34 cellular contexts compared by ENCODE assay signal in genomic region chr5:135447298-135447929, GRCh38. TPM values are rescaled to one million over a fixed set of nuclear protein-coding genes. Genes with fewer than 3 reads are reported as not detected.
DNase-seq lines count a peak whose midpoint lies in the region; ATAC-seq, FAIRE-seq and TF ChIP-seq lines count a peak whose summit lies in the region.
"Had no signal": no experiment of that assay in that cellular context is flagged by ENCODE, and none has a peak within 500 bp of the region (broad histone marks: within the 10 kb centered on the region; RNA-seq: fewer than 3 reads in every experiment).

Gene DCANP1 (minus strand): TSS chr5:135447348. CDS start chr5:135447108, 240 bp downstream.

- no peaks in the 10 kb centered on the region for H3K36me3 Mint-ChIP-seq in activated T-helper 17 cell treated with anti-CD3 and anti-CD28 coated beads, Interleukin-2, amount 50 U/mL, for 72 hours (ENCODE audit: low read depth)
- H3K36me3 Mint-ChIP-seq: CD4-positive, CD25-positive, alpha-beta regulatory T cell; immature natural killer cell; naive thymus-derived CD4-positive, alpha-beta T cell; stimulated activated memory B cell treated with anti-CD40 and anti-IgM and Interleukin-4, amounts not matched to agents 10 μg/mL and 1 μg/mL and 100 μg/mL, for 72 hours had no signal

- intact Hi-C loops in GM12878 (cut with micrococcal nuclease; ENCODE audit: unreplicated experiment): no loop called here

- RAD21 ChIA-PET in GM12878 (lab: Charles Lee; ENCODE audit: unreplicated experiment): interaction anchor here (1.0 to 1.5 kb wide), 2 partner anchors 10 to 119 kb away, joined by 3 to 4 read pairs; no protein-coding TSS in a partner anchor

- TF ChIP-seq CTCF in GM12878 (IDR thresholded peaks at IDR 0.05 in 2 of 3, conservative IDR thresholded peaks at IDR 0.05 in 1 of 3; ENCODE audit: control insufficient read depth in 2 of 3, extremely low read depth in 1 of 3, insufficient read depth in 1 of 3, low read depth in 3 of 3, low read length in 3 of 3): no peak

- peak within 1 kb of the TSS; percentile 50 for H3K56ac ChIP-seq in mesendoderm (ENCODE audit: low read length)

- H3K4me2 ChIP-seq in GM12878 (ENCODE audit: control insufficient read depth, insufficient read depth) (peak within 1 kb of the TSS; percentile 38; the same call in 1 of the 2 replicates), mesendoderm (ENCODE audit: low read length) (no peak within 1 kb of the TSS)

- H4K8ac ChIP-seq in mesendoderm (ENCODE audit: low read depth, low read length): no peak within 1 kb of the TSS

- CTCF ChIA-PET in GM12878 (lab: Yijun Ruan, JAX): interaction anchor here (1.0 to 4.2 kb wide), 5 partner anchors 10 to 114 kb away, joined by 3 to 35 read pairs (median 14); no protein-coding TSS in a partner anchor

- H4K5ac ChIP-seq in mesendoderm (ENCODE audit: low read length): no peak within 1 kb of the TSS

- H3K4me3 ChIP-seq in HUES6 (ENCODE audit: low read depth, low read length): 0 out of 2 replicates have a peak within 1 kb of the TSS, but pooled peaks have one; percentile 13
- H3K4me3 ChIP-seq in GM12878: no peak within 1 kb of the TSS
- H3K4me3 ChIP-seq in mesendoderm (ENCODE audit: low read length): no peak within 1 kb of the TSS
- H3K4me3 ChIP-seq: left ventricle myocardium inferior, psoas muscle, sigmoid colon, suprapubic skin had no signal

- no peak within 1 kb of the TSS for H2AK5ac ChIP-seq in mesendoderm (ENCODE audit: low read length)

- H3K4ac ChIP-seq in mesendoderm (ENCODE audit: low read depth, low read length): no peak within 1 kb of the TSS

- H3K4me3 Mint-ChIP-seq in activated T-helper 17 cell treated with anti-CD3 and anti-CD28 coated beads, Interleukin-2, amount 50 U/mL, for 72 hours: no peak within 1 kb of the TSS
- H3K4me3 Mint-ChIP-seq: activated naive CD8-positive, alpha-beta T cell treated with anti-CD3 and anti-CD28 coated beads, Interleukin-2, amount 50 U/mL, for 24 hours; activated T-cell treated with anti-CD3 and anti-CD28 coated beads, Interleukin-2, amount 50 U/mL, for 4 hours; CD4-positive, CD25-positive, alpha-beta regulatory T cell; immature natural killer cell; naive thymus-derived CD4-positive, alpha-beta T cell; stimulated activated memory B cell treated with anti-CD40 and anti-IgM and Interleukin-4, amounts not matched to agents 10 μg/mL and 1 μg/mL and 100 μg/mL, for 72 hours had no signal

- DNase-seq in DMS53 (lab: John Stamatoyannopoulos, UW) (peak; percentile 56), DMS53 treated with DMSO at 0.1 percent for 48 hours (lab: John Stamatoyannopoulos, UW; ENCODE audit: unreplicated experiment) (no peak), GM12878 (ENCODE audit: low read depth, low spot score) (no peak), mesendoderm (no peak), HuH-7.5 (ENCODE audit: low spot score) (no peak), NCI-H1694 (lab: John Stamatoyannopoulos, UW) (no peak)
- DNase-seq: activated CD4-positive, alpha-beta T cell treated with anti-CD3 and anti-CD28 coated beads for 48 hours; activated CD8-positive, alpha-beta memory T cell treated with anti-CD3 and anti-CD28 coated beads for 24 hours; activated naive CD8-positive, alpha-beta T cell treated with anti-CD3 and anti-CD28 coated beads, Interleukin-2, amount 50 U/mL, for 24 hours; activated T-cell treated with anti-CD3 and anti-CD28 coated beads, Interleukin-2, amount 50 U/mL, for 4 hours; CD4-positive, CD25-positive, alpha-beta regulatory T cell; cerebellar nuclear complex; hypothalamus; immature natural killer cell; left ventricle myocardium inferior; midbrain; naive thymus-derived CD4-positive, alpha-beta T cell; NCI-H1105 treated with DMSO at 0.1 percent for 48 hours; NCI-H2171 treated with DMSO at 0.1 percent for 48 hours; NCI-H82; occipital lobe; psoas muscle; sigmoid colon; stimulated activated CD4-positive, alpha-beta T cell treated with anti-CD3 and anti-CD28 coated beads, Interleukin-4, amount 100 ng/mL, for 4 hours had no signal

- H3K9me3 ChIP-seq in HUES6 (ENCODE audit: control insufficient read depth, insufficient read depth, low read depth, low read length) (no peaks in the 10 kb centered on the region), GM12878 (replicated peaks; ENCODE audit: control insufficient read depth, insufficient read depth, low read length) (no peaks in the 10 kb centered on the region; the same call in 2 of the 3 replicates)
- H3K9me3 ChIP-seq: left ventricle myocardium inferior, psoas muscle, sigmoid colon, suprapubic skin had no signal

- FAIRE-seq in GM12878 (lab: Jason Lieb, UNC): no peak
- FAIRE-seq: urothelium cell line had no signal

- no peaks in the 10 kb centered on the region for H4K20me1 ChIP-seq in GM12878 (ENCODE audit: control insufficient read depth, insufficient read depth)

- SMC1A ChIA-PET in GM12878 (lab: Charles Lee; ENCODE audit: uncharacterized antibody, unreplicated experiment): interaction anchor here (0.6 to 1.5 kb wide), 3 partner anchors 8 to 945 kb away, joined by 3 to 4 read pairs (median 3); no protein-coding TSS in a partner anchor

- WGBS in GM12878 (ENCODE audit: insufficient coverage, insufficient replicate concordance, low lambda C conversion rate, missing lambda C conversion rate): 29% methylated on average over 5 of the region's 5 CpGs
- no CpG with 5 or more reads among the region's 5 CpGs for WGBS in mesendoderm (ENCODE audit: extremely low coverage, insufficient coverage, low lambda C conversion rate)

- H3K36me3 ChIP-seq in HUES6 (ENCODE audit: control insufficient read depth, insufficient read depth, low read length) (no peaks in the 10 kb centered on the region), GM12878 (ENCODE audit: control insufficient read depth in 2 of 2, insufficient read depth in 2 of 2, low read length in 1 of 2) (no peaks in the 10 kb centered on the region), mesendoderm (ENCODE audit: control insufficient read depth, insufficient read depth, low read length) (no peaks in the 10 kb centered on the region)
- H3K36me3 ChIP-seq: left ventricle myocardium inferior, sigmoid colon, suprapubic skin had no signal

- H3K9ac ChIP-seq in HUES6 (ENCODE audit: low read length): no peak within 1 kb of the TSS
- no peak within 1 kb of the TSS for H3K9ac ChIP-seq in GM12878 (ENCODE audit: control insufficient read depth, insufficient read depth, low read length)
- no peak within 1 kb of the TSS for H3K9ac ChIP-seq in mesendoderm (ENCODE audit: low read length)

- peaks cover 15% of the 10 kb centered on the region for H3K27me3 Mint-ChIP-seq in activated T-helper 17 cell treated with anti-CD3 and anti-CD28 coated beads, Interleukin-2, amount 50 U/mL, for 72 hours

- no peaks in the 10 kb centered on the region for H3K4me1 Mint-ChIP-seq in activated T-helper 17 cell treated with anti-CD3 and anti-CD28 coated beads, Interleukin-2, amount 50 U/mL, for 72 hours
- H3K4me1 Mint-ChIP-seq: activated naive CD8-positive, alpha-beta T cell treated with anti-CD3 and anti-CD28 coated beads, Interleukin-2, amount 50 U/mL, for 24 hours; CD4-positive, CD25-positive, alpha-beta regulatory T cell had no signal

- H3K79me1 ChIP-seq in mesendoderm (ENCODE audit: low read length): no peaks in the 10 kb centered on the region

- ATAC-seq in GM12878: no peak
- ATAC-seq in activated T-helper 17 cell treated with anti-CD3 and anti-CD28 coated beads, Interleukin-2, amount 50 U/mL, for 72 hours (replicated peaks): no peak
- ATAC-seq: activated naive CD8-positive, alpha-beta T cell treated with anti-CD3 and anti-CD28 coated beads, Interleukin-2, amount 50 U/mL, for 24 hours; activated T-cell treated with anti-CD3 and anti-CD28 coated beads, Interleukin-2, amount 50 U/mL, for 4 hours; naive thymus-derived CD4-positive, alpha-beta T cell; psoas muscle; stimulated activated memory B cell treated with anti-CD40 and anti-IgM and Interleukin-4, amounts not matched to agents 10 μg/mL and 1 μg/mL and 100 μg/mL, for 72 hours had no signal

- no peak within 1 kb of the TSS for H2BK15ac ChIP-seq in mesendoderm (replicated peaks; ENCODE audit: low read depth)

- TF ChIP-seq RAD21 in GM12878 (IDR thresholded peaks at IDR 0.05; ENCODE audit: insufficient read depth, low read depth, low read length): no peak

- H3K23ac ChIP-seq in mesendoderm (ENCODE audit: low read length): no peak within 1 kb of the TSS

- H3K79me2 ChIP-seq in GM12878 (ENCODE audit: control insufficient read depth, insufficient read depth, low read length) (no peaks in the 10 kb centered on the region), mesendoderm (ENCODE audit: control insufficient read depth, insufficient read depth, low read length) (no peaks in the 10 kb centered on the region)

- H3K27me3 ChIP-seq in HUES6 (ENCODE audit: control insufficient read depth, insufficient read depth, low read length) (peaks cover 44% of the 10 kb centered on the region), GM12878 (replicated peaks in 1 of 2; ENCODE audit: control insufficient read depth in 2 of 2, insufficient read depth in 2 of 2, low read length in 1 of 2) (0 out of 4 replicates have a peak, but pooled peaks cover 0 to 1% of the 10 kb centered on the region in 2 experiments), mesendoderm (ENCODE audit: insufficient read depth, low read length, poor library complexity) (no peaks in the 10 kb centered on the region)
- H3K27me3 ChIP-seq: sigmoid colon had no signal

- no TSS peak for BruUV-seq in GM12878 (replicated peaks; lab: Mats Ljungman, UMichigan)

- no peak within 1 kb of the TSS for H2BK120ac ChIP-seq in mesendoderm (ENCODE audit: low read depth, low read length)

- H3K18ac ChIP-seq in mesendoderm (ENCODE audit: low read length): no peak within 1 kb of the TSS

- in situ Hi-C loops in GM12878 (cut with MboI): no loop called here

- H3K27ac Mint-ChIP-seq in activated T-helper 17 cell treated with anti-CD3 and anti-CD28 coated beads, Interleukin-2, amount 50 U/mL, for 72 hours: no peak within 1 kb of the TSS
- H3K27ac Mint-ChIP-seq: activated naive CD8-positive, alpha-beta T cell treated with anti-CD3 and anti-CD28 coated beads, Interleukin-2, amount 50 U/mL, for 24 hours; CD4-positive, CD25-positive, alpha-beta regulatory T cell; immature natural killer cell; naive thymus-derived CD4-positive, alpha-beta T cell; stimulated activated memory B cell treated with anti-CD40 and anti-IgM and Interleukin-4, amounts not matched to agents 10 μg/mL and 1 μg/mL and 100 μg/mL, for 72 hours had no signal

- peak within 1 kb of the TSS; percentile 28 for H2BK5ac ChIP-seq in mesendoderm (ENCODE audit: low read length)

- no peak for TF ChIP-seq EP300 in GM12878 (IDR thresholded peaks at IDR 0.05; ENCODE audit: borderline replicate concordance in 1 of 2, control insufficient read depth in 1 of 2, low read depth in 2 of 2, low read length in 2 of 2)

- H2AFZ ChIP-seq in GM12878 (ENCODE audit: control insufficient read depth, low read depth, low read length): no peak within 1 kb of the TSS; the same call in 1 of the 2 replicates

- H3K4me1 ChIP-seq in HUES6 (ENCODE audit: control insufficient read depth, insufficient read depth, low read length): peaks cover 18% of the 10 kb centered on the region
- H3K4me1 ChIP-seq in GM12878 (ENCODE audit: control insufficient read depth, insufficient read depth, low read length): peaks cover 20% of the 10 kb centered on the region
- H3K4me1 ChIP-seq in mesendoderm (ENCODE audit: control insufficient read depth, low read depth, low read length): peaks cover 10% of the 10 kb centered on the region
- H3K4me1 ChIP-seq: suprapubic skin had no signal

- no peak for TF ChIP-seq POLR2A in GM12878 (IDR thresholded peaks at IDR 0.05; ENCODE audit: low read depth, low read length)

- H3K9me3 Mint-ChIP-seq in activated T-helper 17 cell treated with anti-CD3 and anti-CD28 coated beads, Interleukin-2, amount 50 U/mL, for 72 hours: no peaks in the 10 kb centered on the region
- H3K9me3 Mint-ChIP-seq: activated naive CD8-positive, alpha-beta T cell treated with anti-CD3 and anti-CD28 coated beads, Interleukin-2, amount 50 U/mL, for 24 hours; activated T-cell treated with anti-CD3 and anti-CD28 coated beads, Interleukin-2, amount 50 U/mL, for 4 hours; CD4-positive, CD25-positive, alpha-beta regulatory T cell; immature natural killer cell; naive thymus-derived CD4-positive, alpha-beta T cell had no signal

- H3K27ac ChIP-seq in HUES6 (ENCODE audit: low read depth, low read length) (no peak within 1 kb of the TSS), GM12878 (ENCODE audit: control insufficient read depth, insufficient read depth) (no peak within 1 kb of the TSS), mesendoderm (ENCODE audit: low read depth, low read length) (no peak within 1 kb of the TSS)
- H3K27ac ChIP-seq: 22Rv1, left ventricle myocardium inferior, psoas muscle, sigmoid colon, suprapubic skin had no signal

- POLR2A ChIA-PET in GM12878 (lab: Charles Lee): no interaction called here

RNA-seq across cellular contexts. Expression of gene DCANP1, which starts in this region (rescaled TPM):
- not detected in 2 replicates for total RNA-seq in GM12878 (2013; cell fraction: nucleolus; rRNA removed)
- total RNA-seq in GM12878 (2014; rRNA removed): not detected in 2 replicates
- total RNA-seq in GM12878 (2014; rRNA removed; fragmentation: Illumina TruSeq; extraction: Trizol): not detected in 2 replicates
- total RNA-seq in GM12878 (2021): not detected in 2 replicates
- polyA plus RNA-seq in GM12878 (2011; ENCODE audit: low read depth): not detected
- polyA plus RNA-seq in GM12878 (2011; rRNA removed): not detected in 2 replicates
- not detected in 2 replicates for polyA plus RNA-seq in GM12878 (2011; cell fraction: cytosol; rRNA removed)
- 0.06 TPM in 1 of 2 replicates, not detected in the other for polyA plus RNA-seq in GM12878 (2011; cell fraction: nucleus; rRNA removed)
- not detected in 2 replicates for polyA plus RNA-seq in GM12878 (2012)
- polyA plus RNA-seq in GM12878 (2014; fragmentation: Illumina TruSeq; extraction: Trizol): 0.01 TPM in 1 of 2 replicates, not detected in the other
- not detected for polyA plus RNA-seq in GM12878 (2014; fragmentation: Nextera tagmentation; extraction: Ambion mirVana)
- not detected in 2 replicates for polyA plus RNA-seq in GM12878 (2014; rRNA removed)
- polyA plus RNA-seq in GM12878 (2016; fragmentation: Nextera tagmentation; extraction: Ambion mirVana): not detected
- not detected in 2 replicates for polyA minus RNA-seq in GM12878 (2011; rRNA and poly(A)+ RNA removed)
- polyA minus RNA-seq in GM12878 (2011; cell fraction: cytosol; rRNA and poly(A)+ RNA removed): not detected in 2 replicates
- not detected in 2 replicates for polyA minus RNA-seq in GM12878 (2011; cell fraction: nucleus; rRNA and poly(A)+ RNA removed)
- not detected for polyA plus RNA-seq in mesendoderm (2013, experiment 1 of 2)
- polyA plus RNA-seq in mesendoderm (2013, experiment 2 of 2): not detected
- total RNA-seq in activated T-helper 17 cell treated with anti-CD3 and anti-CD28 coated beads, Interleukin-2, amount 50 U/mL, for 72 hours: not detected
- total RNA-seq: activated T-cell treated with anti-CD3 and anti-CD28 coated beads, Interleukin-2, amount 50 U/mL, for 4 hours; CD4-positive, CD25-positive, alpha-beta regulatory T cell; H4; left ventricle myocardium inferior; M059J; occipital lobe; OCI-LY7; psoas muscle; sigmoid colon; suprapubic skin; T-helper 2 cell treated with Interferon-gamma antibody and Interleukin-4, amounts not matched to agents 100 ng/mL and 5 ng/mL, for 36 hours had no signal
- polyA plus RNA-seq: CD4-positive, CD25-positive, alpha-beta regulatory T cell; naive thymus-derived CD4-positive, alpha-beta T cell had no signal
